24 cellular contexts compared by ENCODE assay signal in genomic region chr5:115484368-115484767, GRCh38.
DNase-seq lines count a peak whose midpoint lies in the region; ATAC-seq lines count a peak whose summit lies in the region.
"Had no signal": no experiment of that assay in that cellular context is flagged by ENCODE, and none has a peak within 500 bp of the region (broad histone marks: within the 10 kb centered on the region; RNA-seq: fewer than 3 reads in every experiment).

No MANE protein-coding gene starts in this region.

- DNase-seq in CD1c-positive myeloid dendritic cell (ENCODE audit: extremely low spot score): peak; percentile 89
- peak; percentile 73 for DNase-seq in NOMO-1 treated with dmso at 0.1 percent for 144 hours (lab: John Stamatoyannopoulos, UW; ENCODE audit: unreplicated experiment)
- DNase-seq in left lobe of liver (ENCODE audit: low spot score): no peak
- DNase-seq in GM03348 (ENCODE audit: low spot score): no peak
- no peak for DNase-seq in NCI-H1417 treated with DMSO at 0.1 percent for 48 hours (lab: John Stamatoyannopoulos, UW)
- DNase-seq in NCI-H774 (lab: John Stamatoyannopoulos, UW): no peak
- DNase-seq: activated CD8-positive, alpha-beta memory T cell treated with anti-CD3 and anti-CD28 coated beads for 24 hours; activated T-cell treated with anti-CD3 and anti-CD28 coated beads, Interleukin-2, amount 50 U/mL, for 24 hours; body of pancreas; Caco-2; DND-41; H9; NCI-H1105 treated with DMSO at 0.1 percent for 48 hours; NCI-H2081; NCI-H345; NCI-H82; nucleus accumbens; small intestine; stimulated activated CD4-positive, alpha-beta T cell treated with anti-CD3 and anti-CD28 coated beads, Interleukin-2, amount 100 ng/mL, for 48 hours; T-helper 17 cell had no signal

- ATAC-seq in GM21529 (IDR thresholded peaks at IDR 0.05; ENCODE audit: unreplicated experiment) (peak; percentile 24), left lobe of liver (peak; percentile 19), GM19463 (IDR thresholded peaks at IDR 0.05; ENCODE audit: unreplicated experiment) (no peak)
- ATAC-seq: body of pancreas; Panc1; stimulated activated effector memory CD8-positive, alpha-beta T cell treated with anti-CD3 and anti-CD28 coated beads, Interleukin-12 subunit alpha, Interleukin-12 subunit beta, amount 100 ng/mL, for 72 hours; T-helper 17 cell had no signal

Comparison
In these comparisons a context has a peak if more than half of its experiments do, and no peak if none do; other contexts are left out.
1. DNase-seq: peak in CD1c-positive myeloid dendritic cell (single experiment) and NOMO-1 treated with dmso at 0.1 percent for 144 hours (single experiment); none in left lobe of liver (single experiment), GM03348 (single experiment), NCI-H1417 treated with DMSO at 0.1 percent for 48 hours (single experiment) and NCI-H774 (single experiment).